Comparison of ENCODE assay signal across 8 cellular contexts in genomic region chr12:68746572-68747180, GRCh38. TPM values are rescaled to one million over a fixed set of nuclear protein-coding genes. Genes with fewer than 3 reads are reported as not detected.
DNase-seq lines count a peak whose midpoint lies in the region; ATAC-seq and TF ChIP-seq lines count a peak whose summit lies in the region.

No MANE protein-coding gene starts in this region.

- no peaks in the 10 kb centered on the region for H3K9me3 Mint-ChIP-seq in activated naive CD4-positive, alpha-beta T cell treated with anti-CD3 and anti-CD28 coated beads, Interleukin-2, amount 50 U/mL, for 24 hours
- H3K9me3 Mint-ChIP-seq in glutamatergic neuron (ENCODE audit: unreplicated experiment) = peaks cover 7% of the 10 kb centered on the region

- H3K9me3 ChIP-seq in neutrophil = no peaks in the 10 kb centered on the region

- H3K27ac Mint-ChIP-seq in activated naive CD4-positive, alpha-beta T cell treated with anti-CD3 and anti-CD28 coated beads, Interleukin-2, amount 50 U/mL, for 24 hours = peak overlapping the region; percentile 53
- H3K27ac Mint-ChIP-seq in glutamatergic neuron (ENCODE audit: unreplicated experiment) = peak overlapping the region; percentile 85

- no peaks in the 10 kb centered on the region for H3K36me3 ChIP-seq in neutrophil
- H3K36me3 ChIP-seq in urinary bladder (ENCODE audit: insufficient read depth) = no peaks in the 10 kb centered on the region

- peak; percentile 38 for ATAC-seq in HG03571 (IDR thresholded peaks at IDR 0.05; ENCODE audit: unreplicated experiment)

- H3K36me3 Mint-ChIP-seq in activated naive CD4-positive, alpha-beta T cell treated with anti-CD3 and anti-CD28 coated beads, Interleukin-2, amount 50 U/mL, for 24 hours = peaks cover 2% of the 10 kb centered on the region
- no peaks in the 10 kb centered on the region for H3K36me3 Mint-ChIP-seq in glutamatergic neuron (ENCODE audit: unreplicated experiment)

- H3K27me3 Mint-ChIP-seq in activated naive CD4-positive, alpha-beta T cell treated with anti-CD3 and anti-CD28 coated beads, Interleukin-2, amount 50 U/mL, for 24 hours = no peaks in the 10 kb centered on the region
- H3K27me3 Mint-ChIP-seq in glutamatergic neuron (ENCODE audit: unreplicated experiment) = peaks cover 10% of the 10 kb centered on the region

- H3K4me1 ChIP-seq in neutrophil (ENCODE audit: control insufficient read depth in 1 of 2, insufficient read depth in 1 of 2, low read depth in 1 of 2, low read length in 1 of 2) (peaks cover 54 to 66% of the 10 kb centered on the region in 2 experiments), urinary bladder (ENCODE audit: insufficient read depth) (no peaks in the 10 kb centered on the region)

- H3K27ac ChIP-seq in neutrophil = peak overlapping the region; percentile 84
- no peak overlapping the region for H3K27ac ChIP-seq in urinary bladder (ENCODE audit: low read depth)

- peak overlapping the region; percentile 95 for H3K4me3 Mint-ChIP-seq in activated naive CD4-positive, alpha-beta T cell treated with anti-CD3 and anti-CD28 coated beads, Interleukin-2, amount 50 U/mL, for 24 hours
- peak overlapping the region; percentile 99 for H3K4me3 Mint-ChIP-seq in glutamatergic neuron (ENCODE audit: unreplicated experiment)

- WGBS in urinary bladder = 3% methylated on average over 15 of the region's 15 CpGs

- peaks cover 50% of the 10 kb centered on the region for H3K4me1 Mint-ChIP-seq in activated naive CD4-positive, alpha-beta T cell treated with anti-CD3 and anti-CD28 coated beads, Interleukin-2, amount 50 U/mL, for 24 hours
- H3K4me1 Mint-ChIP-seq in glutamatergic neuron (ENCODE audit: low read depth, unreplicated experiment) = peaks cover 17% of the 10 kb centered on the region

- no peaks in the 10 kb centered on the region for H3K27me3 ChIP-seq in neutrophil

- DNase-seq in COLO829 (ENCODE audit: low spot score) (peak; percentile 46), GM20000 (ENCODE audit: low spot score) (peak; percentile 53), RKO (ENCODE audit: low spot score) (peak; percentile 94), glutamatergic neuron (peak; percentile 74)

- H3K4me3 ChIP-seq in neutrophil (ENCODE audit: low read depth in 1 of 2, low read length in 1 of 2) (peak overlapping the region; percentile 77 to 82), urinary bladder (ENCODE audit: low read depth, low read length) (peak overlapping the region; percentile 72)

- TF ChIP-seq CTCF in GM20000 (IDR thresholded peaks at IDR 0.05; ENCODE audit: extremely low read depth, missing control alignments) = no peak
- TF ChIP-seq CTCF in glutamatergic neuron (IDR thresholded peaks at IDR 0.05; ENCODE audit: partially characterized antibody, unreplicated experiment) = no peak
- TF ChIP-seq CTCF in neutrophil (IDR thresholded peaks at IDR 0.05) = no peak

RNA-seq across cellular contexts. Expression of gene SLC35E3, which starts 0.7 kb away (rescaled TPM):
- total RNA-seq in glutamatergic neuron (ENCODE audit: unreplicated experiment) (26.2 TPM), urinary bladder (9.0 TPM)
- 4.5 TPM for polyA plus RNA-seq in urinary bladder

RNA-seq across cellular contexts. Expression of gene NUP107, which starts 59.9 kb away (rescaled TPM):
- 51.6 TPM for total RNA-seq in glutamatergic neuron (ENCODE audit: unreplicated experiment)
- 85.9 TPM for total RNA-seq in urinary bladder
- 19.4 TPM for polyA plus RNA-seq in urinary bladder
